Comparison of ENCODE assay signal across 18 cellular contexts in the genomic region with DNA sequence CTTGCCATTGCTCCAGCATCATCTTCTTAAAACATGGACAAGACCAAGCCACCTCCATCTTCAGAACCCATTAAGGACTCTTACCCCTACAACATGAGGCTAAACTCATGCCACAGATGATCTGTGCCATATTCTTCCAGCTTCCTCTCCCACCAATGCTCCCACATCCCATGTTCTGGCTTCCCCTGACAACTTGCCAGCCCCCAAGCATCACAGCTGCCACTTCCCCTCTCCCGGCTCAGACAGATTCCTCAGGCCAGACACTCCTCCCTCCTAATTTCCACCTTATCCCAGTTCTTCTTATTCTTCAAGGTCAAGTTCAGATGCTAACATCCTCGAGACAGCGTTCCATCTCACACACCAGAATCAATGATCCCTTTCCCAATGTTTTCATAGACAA. TPM values are rescaled to one million over a fixed set of nuclear protein-coding genes. Genes with fewer than 3 reads are reported as not detected.
DNase-seq lines count a peak whose midpoint lies in the region; ATAC-seq and TF ChIP-seq lines count a peak whose summit lies in the region.
"Had no signal": no experiment of that assay in that cellular context is flagged by ENCODE, and none has a peak within 500 bp of the region (broad histone marks: within the 10 kb centered on the region; RNA-seq: fewer than 3 reads in every experiment).

No MANE protein-coding gene starts in this region.

- H3K9me3 Mint-ChIP-seq in activated naive CD8-positive, alpha-beta T cell (ENCODE audit: low read depth): no peaks in the 10 kb centered on the region
- H3K9me3 Mint-ChIP-seq in activated naive CD8-positive, alpha-beta T cell treated with anti-CD3 and anti-CD28 coated beads, Interleukin-2, amount 50 U/mL, for 24 hours: no peaks in the 10 kb centered on the region
- H3K9me3 Mint-ChIP-seq in IgD-negative memory B cell: no peaks in the 10 kb centered on the region
- no peaks in the 10 kb centered on the region for H3K9me3 Mint-ChIP-seq in immature natural killer cell
- no peaks in the 10 kb centered on the region for H3K9me3 Mint-ChIP-seq in endodermal cell

- no peaks in the 10 kb centered on the region for H3K27me3 ChIP-seq in endodermal cell (ENCODE audit: control insufficient read depth, insufficient read depth, low read length, poor library complexity, severe bottlenecking)
- H3K27me3 ChIP-seq: Peyer's patch had no signal

- no peak overlapping the region for H3K4me3 ChIP-seq in endodermal cell (ENCODE audit: low read length)
- H3K4me3 ChIP-seq: Peyer's patch had no signal

- no peak overlapping the region for H3K9ac ChIP-seq in endodermal cell (ENCODE audit: extremely low read depth, low read length, poor library complexity, severe bottlenecking)

- peaks cover 81% of the 10 kb centered on the region for H3K4me1 Mint-ChIP-seq in activated naive CD8-positive, alpha-beta T cell (ENCODE audit: low read depth)
- H3K4me1 Mint-ChIP-seq in activated naive CD8-positive, alpha-beta T cell treated with anti-CD3 and anti-CD28 coated beads, Interleukin-2, amount 50 U/mL, for 24 hours: peaks cover 79% of the 10 kb centered on the region
- H3K4me1 Mint-ChIP-seq in IgD-negative memory B cell: peaks cover 49 to 59% (median 53%) of the 10 kb centered on the region in 3 donors
- H3K4me1 Mint-ChIP-seq in immature natural killer cell: peaks cover 72 to 76% of the 10 kb centered on the region in 2 donors
- H3K4me1 Mint-ChIP-seq in endodermal cell: no peaks in the 10 kb centered on the region

- H3K36me3 ChIP-seq in endodermal cell (ENCODE audit: control insufficient read depth, insufficient read depth, low read length): no peaks in the 10 kb centered on the region
- H3K36me3 ChIP-seq: Peyer's patch had no signal

- no peak for TF ChIP-seq CTCF in endodermal cell (conservative IDR thresholded peaks at IDR 0.05)

- H3K27me3 Mint-ChIP-seq in activated naive CD8-positive, alpha-beta T cell: no peaks in the 10 kb centered on the region
- no peaks in the 10 kb centered on the region for H3K27me3 Mint-ChIP-seq in activated naive CD8-positive, alpha-beta T cell treated with anti-CD3 and anti-CD28 coated beads, Interleukin-2, amount 50 U/mL, for 24 hours
- H3K27me3 Mint-ChIP-seq in IgD-negative memory B cell (no peaks in the 10 kb centered on the region), immature natural killer cell (ENCODE audit: low read depth in 3 of 3) (peaks cover 0 to 5% (median 2%) of the 10 kb centered on the region in 3 donors), endodermal cell (ENCODE audit: insufficient read depth) (no peaks in the 10 kb centered on the region)

- WGBS in endodermal cell (ENCODE audit: insufficient coverage in 1 of 2, insufficient read length in 1 of 2), 2 experiments: 88 to 95% methylated on average over 2 to 3 of the region's 3 CpGs

- peak overlapping the region; percentile 1 for H3K4me3 Mint-ChIP-seq in activated naive CD8-positive, alpha-beta T cell
- H3K4me3 Mint-ChIP-seq in activated naive CD8-positive, alpha-beta T cell treated with anti-CD3 and anti-CD28 coated beads, Interleukin-2, amount 50 U/mL, for 24 hours: no peak overlapping the region
- H3K4me3 Mint-ChIP-seq in IgD-negative memory B cell (peak overlapping the region in 1 of 4 donors; percentile 9), immature natural killer cell (peak overlapping the region in 3 of 5 donors; percentile 39 to 55 (median 40)), endodermal cell (no peak overlapping the region)

- H3K4me1 ChIP-seq in endodermal cell (ENCODE audit: control insufficient read depth, insufficient read depth, low read length): no peaks in the 10 kb centered on the region

- peaks cover 12% of the 10 kb centered on the region for H3K36me3 Mint-ChIP-seq in activated naive CD8-positive, alpha-beta T cell
- H3K36me3 Mint-ChIP-seq in activated naive CD8-positive, alpha-beta T cell treated with anti-CD3 and anti-CD28 coated beads, Interleukin-2, amount 50 U/mL, for 24 hours (ENCODE audit: low read depth): peaks cover 35% of the 10 kb centered on the region
- H3K36me3 Mint-ChIP-seq in IgD-negative memory B cell (peaks cover 1% of the 10 kb centered on the region), immature natural killer cell (no peaks in the 10 kb centered on the region), endodermal cell (ENCODE audit: low read depth) (peaks cover 2% of the 10 kb centered on the region)

- ATAC-seq in activated naive CD8-positive, alpha-beta T cell treated with anti-CD3 and anti-CD28 coated beads, Interleukin-2, amount 50 U/mL, for 24 hours: no peak
- ATAC-seq in HG03342 (IDR thresholded peaks at IDR 0.05; ENCODE audit: unreplicated experiment) (no peak), HG03521 (IDR thresholded peaks at IDR 0.05; ENCODE audit: unreplicated experiment) (no peak)
- ATAC-seq: HepG2 had no signal

- H3K9me3 ChIP-seq in endodermal cell (ENCODE audit: control insufficient read depth, low read length): no peaks in the 10 kb centered on the region
- H3K9me3 ChIP-seq: Peyer's patch had no signal

- H3K27ac ChIP-seq in endodermal cell (ENCODE audit: low read depth, low read length): no peak overlapping the region
- H3K27ac ChIP-seq: Peyer's patch had no signal

- no peak for DNase-seq in activated naive CD8-positive, alpha-beta T cell treated with anti-CD3 and anti-CD28 coated beads, Interleukin-2, amount 50 U/mL, for 24 hours
- DNase-seq in immature natural killer cell (no peak), inferior parietal cortex (ENCODE audit: extremely low spot score) (no peak), endodermal cell (no peak)
- DNase-seq: GOT3, Karpas-422, MM.1S, NCI-H1105 treated with DMSO at 0.1 percent for 48 hours, NCI-H187 treated with DMSO at 0.1 percent for 48 hours, NCI-H2171, NCI-H82, Peyer's patch, Right ventricle myocardium superior had no signal

- H3K27ac Mint-ChIP-seq in activated naive CD8-positive, alpha-beta T cell: peak overlapping the region; percentile 59
- H3K27ac Mint-ChIP-seq in activated naive CD8-positive, alpha-beta T cell treated with anti-CD3 and anti-CD28 coated beads, Interleukin-2, amount 50 U/mL, for 24 hours: no peak overlapping the region
- H3K27ac Mint-ChIP-seq in IgD-negative memory B cell (peak overlapping the region in 2 of 3 donors; percentile 4 to 12), immature natural killer cell (peak overlapping the region in 1 of 6 donors; percentile 2), endodermal cell (no peak overlapping the region)

RNA-seq across cellular contexts. Expression of a gene that starts 57.8 kb away (rescaled TPM):
- polyA plus RNA-seq in IgD-negative memory B cell (18.4 TPM), immature natural killer cell (10 to 100 TPM; 20.8 to 26.5 (median 25.4) TPM)
- total RNA-seq in endodermal cell: 10 to 100 TPM; 26.5 to 43.4 TPM
- 7.7 TPM for polyA plus RNA-seq in endodermal cell (2013, experiment 1 of 2)
- 6.6 TPM for polyA plus RNA-seq in endodermal cell (2013, experiment 2 of 2)

Comparison
In these comparisons a context has a peak if more than half of its experiments do, and no peak if none do; other contexts are left out.
1. H3K27ac Mint-ChIP-seq: peak in activated naive CD8-positive, alpha-beta T cell (single experiment) and IgD-negative memory B cell (2 of 3); none in activated naive CD8-positive, alpha-beta T cell treated with anti-CD3 and anti-CD28 coated beads, Interleukin-2, amount 50 U/mL, for 24 hours (single experiment) and endodermal cell (single experiment).
2. H3K4me3 Mint-ChIP-seq: peak in activated naive CD8-positive, alpha-beta T cell (single experiment) and immature natural killer cell (3 of 5); none in activated naive CD8-positive, alpha-beta T cell treated with anti-CD3 and anti-CD28 coated beads, Interleukin-2, amount 50 U/mL, for 24 hours (single experiment) and endodermal cell (single experiment).